Comparison of ENCODE assay signal across 8 cellular contexts in genomic region chr10:79347894-79348639, GRCh38. TPM values are rescaled to one million over a fixed set of nuclear protein-coding genes. Genes with fewer than 3 reads are reported as not detected.
DNase-seq lines count a peak whose midpoint lies in the region; ATAC-seq and TF ChIP-seq lines count a peak whose summit lies in the region.

No MANE protein-coding gene starts in this region.

- 4 to 6% (median 4%) methylated on average over 20 to 34 of the region's 34 CpGs for WGBS in ovary, 3 donors
- 13 to 17% methylated on average over 18 to 19 of the region's 34 CpGs for WGBS in thyroid gland, 2 donors

- TF ChIP-seq POLR2A in ovary (IDR thresholded peaks at IDR 0.05) (peak; percentile 10), thyroid gland (IDR thresholded peaks at IDR 0.05) (no peak)

- no peak for TF ChIP-seq EP300 in ovary (IDR thresholded peaks at IDR 0.05)

- H3K4me3 ChIP-seq in Panc1 (ENCODE audit: low read depth in 2 of 2, low read length in 2 of 2) (peak overlapping the region; percentile 88 to 95), ovary (peak overlapping the region; percentile 63), thyroid gland (replicated peaks in 1 of 3) (peak overlapping the region; percentile 43 to 82 (median 72))

- H3K27me3 ChIP-seq in Panc1 (ENCODE audit: control insufficient read depth, insufficient read depth, low read length) = no peaks in the 10 kb centered on the region
- no peaks in the 10 kb centered on the region for H3K27me3 ChIP-seq in ovary
- no peaks in the 10 kb centered on the region for H3K27me3 ChIP-seq in thyroid gland

- peaks cover 14% of the 10 kb centered on the region for H3K4me1 ChIP-seq in Panc1 (ENCODE audit: control insufficient read depth, insufficient read depth, low read length)
- peaks cover 14% of the 10 kb centered on the region for H3K4me1 ChIP-seq in ovary (ENCODE audit: insufficient read depth)
- peaks cover 19 to 30% of the 10 kb centered on the region in 2 donors for H3K4me1 ChIP-seq in thyroid gland

- H3K9me3 ChIP-seq in Panc1 (ENCODE audit: control insufficient read depth, insufficient read depth, low read depth, low read length) = no peaks in the 10 kb centered on the region
- no peaks in the 10 kb centered on the region for H3K9me3 ChIP-seq in ovary
- no peaks in the 10 kb centered on the region for H3K9me3 ChIP-seq in thyroid gland

- no TSS peak for BruUV-seq in Panc1 (replicated peaks; lab: Mats Ljungman, UMichigan)

- TF ChIP-seq CTCF in AG09319 (IDR thresholded peaks at IDR 0.05; ENCODE audit: low read depth, low read length) = no peak
- TF ChIP-seq CTCF in Panc1 (IDR thresholded peaks at IDR 0.05) = no peak
- TF ChIP-seq CTCF in ovary (IDR thresholded peaks at IDR 0.05) = peak in 1 of 3 donors; percentile 30
- TF ChIP-seq CTCF in thyroid gland (IDR thresholded peaks at IDR 0.05) = no peak

- intact Hi-C loops in Panc1 (cut with micrococcal nuclease; ENCODE audit: unreplicated experiment) = no loop called here
- intact Hi-C loops in ovary (cut with DNase I) = no loop called here
- intact Hi-C loops in thyroid gland (cut with DNase I) = no loop called here

- in situ Hi-C loops in Panc1 (cut with HindIII; ENCODE audit: low pct_unique_long_range_greater_than_20kb, low sequenced_read_pairs) = no loop called here

- peak; percentile 46 for ATAC-seq in GM18870 (IDR thresholded peaks at IDR 0.05; ENCODE audit: unreplicated experiment)
- peak; percentile 83 for ATAC-seq in HG03095 (IDR thresholded peaks at IDR 0.05; ENCODE audit: unreplicated experiment)
- peak; percentile 64 for ATAC-seq in Panc1

- CTCF ChIA-PET in Panc1 (lab: Charles Lee) = no interaction called here

- peaks cover 2% of the 10 kb centered on the region; the same call in 1 of the 2 replicates for H3K36me3 ChIP-seq in Panc1 (ENCODE audit: control insufficient read depth, insufficient read depth, low read length)
- no peaks in the 10 kb centered on the region for H3K36me3 ChIP-seq in ovary
- peaks cover 28 to 32% of the 10 kb centered on the region in 2 donors for H3K36me3 ChIP-seq in thyroid gland

- DNase-seq in AG09319 (ENCODE audit: extremely low read depth, low read depth) (peak; percentile 37), Panc1 (ENCODE audit: low read depth, low spot score) (no peak), activated gamma-delta T cell treated with Interleukin-2 at 50 U/mL for 16 hours (peak; percentile 61), germinal center (ENCODE audit: low spot score) (peak; percentile 71), ovary (peak; percentile 77 to 82 (median 80)), thyroid gland (peak; percentile 63 to 71)

- H3K27ac ChIP-seq in Panc1 (ENCODE audit: low read length) (peak overlapping the region; percentile 85), ovary (peak overlapping the region; percentile 63 to 87), thyroid gland (peak overlapping the region; percentile 68 to 84 (median 81))

- POLR2A ChIA-PET in Panc1 (lab: Charles Lee) = no interaction called here

RNA-seq across cellular contexts. Expression of gene PPIF, which starts 0.8 kb away (rescaled TPM):
- 59.0 TPM for total RNA-seq in Panc1 (2021; ENCODE audit: unreplicated experiment)
- 60.3 TPM for polyA plus RNA-seq in Panc1 (2012; ENCODE audit: insufficient read length)
- total RNA-seq in ovary = 10 to 100 TPM; 15.5 to 39.2 (median 32.3) TPM
- 10 to 100 TPM; 18.3 to 64.3 TPM for polyA plus RNA-seq in ovary
- 10 to 100 TPM; 31.4 to 70.1 (median 52.3) TPM for total RNA-seq in thyroid gland
